Comparison of ENCODE assay signal across 17 cellular contexts in genomic region chr7:157547611-157548010, GRCh38.
"Had no signal": no experiment of that assay in that cellular context is flagged by ENCODE, and none has a peak within 500 bp of the region (broad histone marks: within the 10 kb centered on the region; RNA-seq: fewer than 3 reads in every experiment).

No MANE protein-coding gene starts in this region.

- H3K9me3 ChIP-seq: SJSA1 had no signal

- H3K9me3 Mint-ChIP-seq: activated naive CD4-positive, alpha-beta T cell treated with anti-CD3 and anti-CD28 coated beads, Interleukin-2, amount 50 U/mL, for 24 hours; neural progenitor cell; T-helper 2 cell treated with Interferon-gamma antibody and Interleukin-4, amounts not matched to agents 5 μg/mL and 100 μg/mL, for 36 hours had no signal

- H3K4me3 ChIP-seq: dorsolateral prefrontal cortex, neural progenitor cell, SJSA1, tibial nerve had no signal

- DNase-seq: activated CD4-positive, alpha-beta memory T cell treated with anti-CD3 and anti-CD28 coated beads, Interleukin-2, amount 10 ng/mL, durations not matched to agents 7 days and 5 days; activated CD4-positive, CD25-positive, alpha-beta regulatory T cell treated with anti-CD3 and anti-CD28 coated beads, Interleukin-2, amount 50 U/mL, for 72 hours; hypothalamus; retina; small intestine; SW 1271 had no signal

- H3K27me3 Mint-ChIP-seq: activated CD4-positive, alpha-beta memory T cell treated with anti-CD3 and anti-CD28 coated beads, Interleukin-2, amount 10 ng/mL, durations not matched to agents 7 days and 5 days; activated naive CD4-positive, alpha-beta T cell treated with anti-CD3 and anti-CD28 coated beads, Interleukin-2, amount 50 U/mL, for 24 hours; memory B cell had no signal

- H3K4me3 Mint-ChIP-seq: activated CD4-positive, alpha-beta memory T cell treated with anti-CD3 and anti-CD28 coated beads, Interleukin-2, amount 10 ng/mL, durations not matched to agents 7 days and 5 days; activated naive CD4-positive, alpha-beta T cell treated with anti-CD3 and anti-CD28 coated beads, Interleukin-2, amount 50 U/mL, for 24 hours; activated T-helper 1 cell treated with anti-CD3 and anti-CD28 coated beads, Interleukin-12 subunit alpha, Interleukin-12 subunit beta, Interleukin-2, Interleukin-4 antibody, amounts not matched to agents 30 ng/mL and 10 ng/mL and 1 ng/mL, durations not matched to agents 14 hours and 24 hours and 36 hours; memory B cell; neural progenitor cell; stimulated activated effector memory CD8-positive, alpha-beta T cell treated with anti-CD3 and anti-CD28 coated beads, Interleukin-12 subunit alpha, Interleukin-12 subunit beta, amount 100 ng/mL, for 72 hours; T-helper 2 cell treated with Interferon-gamma antibody and Interleukin-4, amounts not matched to agents 5 μg/mL and 100 μg/mL, for 36 hours had no signal

- ATAC-seq: esophagus mucosa; stimulated activated effector memory CD8-positive, alpha-beta T cell treated with anti-CD3 and anti-CD28 coated beads, Interleukin-12 subunit alpha, Interleukin-12 subunit beta, amount 100 ng/mL, for 72 hours had no signal

- H3K4me1 Mint-ChIP-seq: activated CD4-positive, alpha-beta memory T cell treated with anti-CD3 and anti-CD28 coated beads, Interleukin-2, amount 10 ng/mL, durations not matched to agents 7 days and 5 days had no signal

- H3K27ac ChIP-seq: dorsolateral prefrontal cortex, neural progenitor cell, parathyroid adenoma, SJSA1, tibial nerve had no signal

- H3K27me3 ChIP-seq: dorsolateral prefrontal cortex, neural progenitor cell, SJSA1, tibial nerve had no signal

- H3K36me3 ChIP-seq: neural progenitor cell, SJSA1 had no signal

- H3K4me1 ChIP-seq: neural progenitor cell, parathyroid adenoma, SJSA1, tibial nerve had no signal

- H3K27ac Mint-ChIP-seq: activated CD4-positive, alpha-beta memory T cell treated with anti-CD3 and anti-CD28 coated beads, Interleukin-2, amount 10 ng/mL, durations not matched to agents 7 days and 5 days; activated naive CD4-positive, alpha-beta T cell treated with anti-CD3 and anti-CD28 coated beads, Interleukin-2, amount 50 U/mL, for 24 hours; activated T-helper 1 cell treated with anti-CD3 and anti-CD28 coated beads, Interleukin-12 subunit alpha, Interleukin-12 subunit beta, Interleukin-2, Interleukin-4 antibody, amounts not matched to agents 30 ng/mL and 10 ng/mL and 1 ng/mL, durations not matched to agents 14 hours and 24 hours and 36 hours; memory B cell; neural progenitor cell; stimulated activated effector memory CD8-positive, alpha-beta T cell treated with anti-CD3 and anti-CD28 coated beads, Interleukin-12 subunit alpha, Interleukin-12 subunit beta, amount 100 ng/mL, for 72 hours; T-helper 2 cell treated with Interferon-gamma antibody and Interleukin-4, amounts not matched to agents 5 μg/mL and 100 μg/mL, for 36 hours had no signal
